Comparison of ENCODE assay signal across 8 cellular contexts in genomic region chr2:28895189-28895893, GRCh38. TPM values are rescaled to one million over a fixed set of nuclear protein-coding genes. Genes with fewer than 3 reads are reported as not detected.
DNase-seq lines count a peak whose midpoint lies in the region; ATAC-seq, FAIRE-seq and TF ChIP-seq lines count a peak whose summit lies in the region.

No MANE protein-coding gene starts in this region.

- 0 out of 2 replicates have a peak, but pooled peaks cover 4% of the 10 kb centered on the region for H3F3A ChIP-seq in SU-DHL-6 (ENCODE audit: insufficient read depth)

- peaks cover 45% of the 10 kb centered on the region for H4K20me1 ChIP-seq in SU-DHL-6 (ENCODE audit: low read depth, low read length)

- TF ChIP-seq CTCF in SU-DHL-6 (IDR thresholded peaks at IDR 0.05; ENCODE audit: insufficient read depth, low read length, poor library complexity, severe bottlenecking): no peak
- TF ChIP-seq CTCF in astrocyte of the spinal cord (IDR thresholded peaks at IDR 0.05; ENCODE audit: low read depth, low read length): no peak

- H3K4me2 ChIP-seq in SU-DHL-6 (ENCODE audit: low read depth, low read length, poor library complexity, severe bottlenecking): peak overlapping the region; percentile 99

- H3K79me2 ChIP-seq in ACC112 (ENCODE audit: control insufficient read depth, insufficient read depth, low read length, unreplicated experiment): peaks cover 59% of the 10 kb centered on the region
- H3K79me2 ChIP-seq in SU-DHL-6 (ENCODE audit: insufficient read depth, low read length): peaks cover 59% of the 10 kb centered on the region

- peaks cover 30% of the 10 kb centered on the region for H3K4me1 ChIP-seq in ACC112 (ENCODE audit: control insufficient read depth, insufficient read depth, low read length, unreplicated experiment)
- H3K4me1 ChIP-seq in iPS-15b (ENCODE audit: control insufficient read depth, insufficient read depth, low read length): peaks cover 7% of the 10 kb centered on the region
- H3K4me1 ChIP-seq in small intestine (ENCODE audit: control insufficient read depth in 2 of 2, insufficient read depth in 1 of 2, low read depth in 1 of 2, low read length in 1 of 2): peaks cover 0 to 17% of the 10 kb centered on the region in 2 donors

- no peaks in the 10 kb centered on the region for H3K27me3 ChIP-seq in ACC112 (ENCODE audit: insufficient read depth, low read length)
- H3K27me3 ChIP-seq in SU-DHL-6 (ENCODE audit: low read length): no peaks in the 10 kb centered on the region
- H3K27me3 ChIP-seq in iPS-15b (ENCODE audit: control insufficient read depth, insufficient read depth, low read length): no peaks in the 10 kb centered on the region
- H3K27me3 ChIP-seq in small intestine (ENCODE audit: control insufficient read depth in 2 of 2, insufficient read depth in 2 of 2, low read length in 2 of 2): no peaks in the 10 kb centered on the region

- no peaks in the 10 kb centered on the region for H3K9me2 ChIP-seq in SU-DHL-6 (replicated peaks; ENCODE audit: insufficient read depth, low read length)

- peak; percentile 19 for ATAC-seq in GM19043 (IDR thresholded peaks at IDR 0.05; ENCODE audit: low read depth, unreplicated experiment)
- ATAC-seq in HG03439 (IDR thresholded peaks at IDR 0.05; ENCODE audit: unreplicated experiment): peak; percentile 26

- no peaks in the 10 kb centered on the region for H3K9me3 ChIP-seq in SU-DHL-6 (ENCODE audit: insufficient read depth, low read length)
- H3K9me3 ChIP-seq in iPS-15b (ENCODE audit: control insufficient read depth, insufficient read depth, low read length): no peaks in the 10 kb centered on the region
- H3K9me3 ChIP-seq in small intestine (ENCODE audit: control insufficient read depth, low read depth): no peaks in the 10 kb centered on the region

- H3K4me3 ChIP-seq in ACC112 (ENCODE audit: low read depth, low read length) (peak overlapping the region; percentile 92), SU-DHL-6 (ENCODE audit: insufficient read depth, low read length, poor library complexity, severe bottlenecking) (peak overlapping the region; percentile 82), astrocyte of the spinal cord (ENCODE audit: low read depth, low read length) (peak overlapping the region; percentile 96), iPS-15b (ENCODE audit: low read depth, low read length) (peak overlapping the region; percentile 71), small intestine (ENCODE audit: low read depth in 1 of 2, low read length in 2 of 2) (peak overlapping the region; percentile 84 to 92)

- DNase-seq in astrocyte of the spinal cord (ENCODE audit: low read depth, low spot score) (peak; percentile 35), small intestine (peak; percentile 47), DMS79 (lab: John Stamatoyannopoulos, UW) (no peak)

- 0 to 1% (median 0%) methylated on average over 19 of the region's 19 CpGs for WGBS in small intestine, 3 donors

- H2AFZ ChIP-seq in ACC112 (ENCODE audit: low read length, unreplicated experiment) (peak overlapping the region; percentile 90), SU-DHL-6 (ENCODE audit: low read depth, low read length, severe bottlenecking) (no peak overlapping the region)

- H3K36me3 ChIP-seq in ACC112 (ENCODE audit: insufficient read depth, low read length) (no peaks in the 10 kb centered on the region), SU-DHL-6 (ENCODE audit: low read length) (peaks cover 6% of the 10 kb centered on the region), iPS-15b (ENCODE audit: control insufficient read depth, insufficient read depth, low read length) (no peaks in the 10 kb centered on the region), small intestine (ENCODE audit: control insufficient read depth in 2 of 2, insufficient read depth in 2 of 2, low read length in 2 of 2) (no peaks in the 10 kb centered on the region)

- no peak for FAIRE-seq in small intestine (lab: Jason Lieb, UNC)

- H3K9ac ChIP-seq in SU-DHL-6 (ENCODE audit: low read length) (peak overlapping the region; percentile 95), iPS-15b (ENCODE audit: low read depth, low read length) (peak overlapping the region; percentile 98)

- in situ Hi-C loops in astrocyte of the spinal cord (cut with HindIII; ENCODE audit: low sequenced_read_pairs): no loop called here

- H3K27ac ChIP-seq in ACC112 (ENCODE audit: low read depth, low read length): peak overlapping the region; percentile 74
- peak overlapping the region; percentile 66 for H3K27ac ChIP-seq in SU-DHL-6 (ENCODE audit: low read depth, low read length)
- peak overlapping the region; percentile 43 to 97 for H3K27ac ChIP-seq in small intestine (ENCODE audit: low read depth in 1 of 2, low read length in 1 of 2)

RNA-seq across cellular contexts. Expression of gene WDR43, which starts 0.9 kb away (rescaled TPM):
- 10 to 100 TPM; 10.5 to 18.5 (median 11.6) TPM for polyA plus RNA-seq in small intestine

RNA-seq across cellular contexts. Expression of gene TRMT61B, which starts 25.2 kb away (rescaled TPM):
- 10 to 100 TPM; 21.7 to 58.8 (median 31.1) TPM for polyA plus RNA-seq in small intestine
